9 cellular contexts compared by ENCODE assay signal in genomic region chr10:132591166-132591971, GRCh38. TPM values are rescaled to one million over a fixed set of nuclear protein-coding genes. Genes with fewer than 3 reads are reported as not detected.
DNase-seq lines count a peak whose midpoint lies in the region; ATAC-seq, FAIRE-seq and TF ChIP-seq lines count a peak whose summit lies in the region.
"Had no signal": no experiment of that assay in that cellular context is flagged by ENCODE, and none has a peak within 500 bp of the region (broad histone marks: within the 10 kb centered on the region; RNA-seq: fewer than 3 reads in every experiment).

No MANE protein-coding gene starts in this region.

- TF ChIP-seq CTCF in brain microvascular endothelial cell (IDR thresholded peaks at IDR 0.05; ENCODE audit: low read depth, low read length, missing control alignments) (no peak), keratinocyte (optimal IDR thresholded peaks at IDR 0.05 in 1 of 3, IDR thresholded peaks at IDR 0.05 in 1 of 3, conservative IDR thresholded peaks at IDR 0.05 in 1 of 3; ENCODE audit: extremely low read depth in 1 of 3, insufficient read depth in 2 of 3, low read length in 3 of 3) (peak; percentile 22 to 54 (median 34))

- ATAC-seq in HG02798 (IDR thresholded peaks at IDR 0.05; ENCODE audit: poor library complexity, unreplicated experiment): no peak

- H3K14ac ChIP-seq in trophoblast cell (ENCODE audit: low read length): no peak overlapping the region

- H3K9me3 ChIP-seq in keratinocyte (ENCODE audit: control insufficient read depth, low read depth, low read length) (no peaks in the 10 kb centered on the region), stomach smooth muscle (ENCODE audit: control insufficient read depth in 2 of 2, low read length in 2 of 2) (no peaks in the 10 kb centered on the region), trophoblast cell (ENCODE audit: insufficient read depth, low read depth, low read length) (peaks cover 6% of the 10 kb centered on the region)
- H3K9me3 ChIP-seq: ovary had no signal

- no peaks in the 10 kb centered on the region for H3K9me1 ChIP-seq in keratinocyte (ENCODE audit: control insufficient read depth, extremely low read depth, insufficient read depth, low read length)

- peaks cover 11% of the 10 kb centered on the region for H4K20me1 ChIP-seq in keratinocyte (ENCODE audit: control insufficient read depth, extremely low read depth, insufficient read depth, low read length)

- H3K4me3 ChIP-seq in brain microvascular endothelial cell (ENCODE audit: low read depth, low read length) (no peak overlapping the region), keratinocyte (ENCODE audit: control insufficient read depth in 2 of 3, extremely low read depth in 1 of 3, insufficient read depth in 2 of 3, low read depth in 1 of 3, low read length in 3 of 3) (no peak overlapping the region), stomach smooth muscle (ENCODE audit: low read length in 2 of 2) (peak overlapping the region in 1 of 2 donors; percentile 55), trophoblast cell (ENCODE audit: low read depth, low read length) (no peak overlapping the region)
- H3K4me3 ChIP-seq: ovary had no signal

- no peak overlapping the region for H2BK12ac ChIP-seq in trophoblast cell (ENCODE audit: low read length)

- H3K36me3 ChIP-seq in brain microvascular endothelial cell (replicated peaks) (no peaks in the 10 kb centered on the region), keratinocyte (ENCODE audit: control insufficient read depth in 2 of 2, extremely low read depth in 1 of 2, insufficient read depth in 2 of 2, low read length in 2 of 2) (no peaks in the 10 kb centered on the region), stomach smooth muscle (ENCODE audit: control insufficient read depth in 2 of 2, insufficient read depth in 2 of 2, low read length in 2 of 2) (no peaks in the 10 kb centered on the region), trophoblast cell (ENCODE audit: control insufficient read depth in 1 of 2, insufficient read depth in 2 of 2, low read length in 2 of 2) (peaks cover 0 to 2% of the 10 kb centered on the region in 2 experiments)
- H3K36me3 ChIP-seq: ovary had no signal

- H3K18ac ChIP-seq in trophoblast cell (ENCODE audit: low read length): no peak overlapping the region

- no peak overlapping the region for H2BK120ac ChIP-seq in trophoblast cell (ENCODE audit: insufficient read depth, low read length, poor library complexity)

- H3K27ac ChIP-seq in brain microvascular endothelial cell: peak overlapping the region; percentile 6
- H3K27ac ChIP-seq in keratinocyte (ENCODE audit: control insufficient read depth, insufficient read depth, low read length): no peak overlapping the region
- peak overlapping the region; percentile 64 for H3K27ac ChIP-seq in stomach smooth muscle (ENCODE audit: low read length)
- no peak overlapping the region for H3K27ac ChIP-seq in trophoblast cell (ENCODE audit: low read depth, low read length)
- H3K27ac ChIP-seq: ovary had no signal

- H3K79me1 ChIP-seq in trophoblast cell (ENCODE audit: low read length): no peaks in the 10 kb centered on the region

- no peak overlapping the region for H4K8ac ChIP-seq in trophoblast cell (ENCODE audit: low read depth, low read length)

- dilution Hi-C loops in keratinocyte (cut with MboI; ENCODE audit: extremely low pct_ligation_motif_present, low sequenced_read_pairs): no loop called here

- H3K23ac ChIP-seq in trophoblast cell (ENCODE audit: low read length): no peak overlapping the region

- H3K4me2 ChIP-seq in keratinocyte (ENCODE audit: control insufficient read depth, extremely low read depth, insufficient read depth, low read depth, low read length): peak overlapping the region; percentile 34
- H3K4me2 ChIP-seq in trophoblast cell (ENCODE audit: low read length): no peak overlapping the region

- no CpG with 5 or more reads among the region's 22 CpGs for WGBS in trophoblast cell (ENCODE audit: extremely low coverage, insufficient coverage, insufficient read length)

- no peak overlapping the region for H2BK5ac ChIP-seq in trophoblast cell (ENCODE audit: low read depth, low read length, poor library complexity)

- H3K4ac ChIP-seq in trophoblast cell (ENCODE audit: low read depth, low read length): no peak overlapping the region

- H4K91ac ChIP-seq in trophoblast cell (ENCODE audit: low read depth, low read length): no peak overlapping the region

- peak; percentile 51 for DNase-seq in HuH-7.5 (ENCODE audit: low spot score)
- DNase-seq in brain microvascular endothelial cell: peak; percentile 49
- DNase-seq in keratinocyte (ENCODE audit: low read depth, low spot score): no peak
- DNase-seq in trophoblast cell: no peak
- no peak for DNase-seq in activated naive CD4-positive, alpha-beta T cell treated with anti-CD3 and anti-CD28 coated beads, Interleukin-2, amount 50 U/mL, for 16 hours
- DNase-seq: anterior cingulate cortex had no signal

- H3K4me1 ChIP-seq in keratinocyte (ENCODE audit: control insufficient read depth, extremely low read depth, insufficient read depth, low read length) (peaks cover 6% of the 10 kb centered on the region), stomach smooth muscle (ENCODE audit: control insufficient read depth, insufficient read depth, low read length) (peaks cover 88% of the 10 kb centered on the region), trophoblast cell (ENCODE audit: control insufficient read depth in 1 of 2, insufficient read depth in 2 of 2, low read length in 2 of 2) (peaks cover 6 to 13% of the 10 kb centered on the region in 2 experiments)

- no peak for FAIRE-seq in keratinocyte (lab: Jason Lieb, UNC)

- no peaks in the 10 kb centered on the region for H3K27me3 ChIP-seq in brain microvascular endothelial cell (replicated peaks)
- H3K27me3 ChIP-seq in keratinocyte (ENCODE audit: control insufficient read depth, extremely low read depth, insufficient read depth, low read length): no peaks in the 10 kb centered on the region
- H3K27me3 ChIP-seq in stomach smooth muscle (ENCODE audit: control insufficient read depth in 1 of 2, insufficient read depth in 2 of 2, low read length in 2 of 2): no peaks in the 10 kb centered on the region
- no peaks in the 10 kb centered on the region for H3K27me3 ChIP-seq in trophoblast cell (ENCODE audit: insufficient read depth, low read length)
- H3K27me3 ChIP-seq: ovary had no signal

- H2AFZ ChIP-seq in keratinocyte (ENCODE audit: control insufficient read depth, low read length): no peak overlapping the region
- no peak overlapping the region for H2AFZ ChIP-seq in trophoblast cell (ENCODE audit: insufficient read depth, low read length, poor library complexity)

- H3K79me2 ChIP-seq in keratinocyte (ENCODE audit: control insufficient read depth, insufficient read depth, low read length) (peaks cover 33% of the 10 kb centered on the region), trophoblast cell (ENCODE audit: control insufficient read depth, insufficient read depth, low read length, poor library complexity) (peaks cover 2% of the 10 kb centered on the region)

- H3K9ac ChIP-seq in keratinocyte (ENCODE audit: control insufficient read depth, extremely low read depth, insufficient read depth, low read length): no peak overlapping the region
- H3K9ac ChIP-seq in stomach smooth muscle (ENCODE audit: low read length in 2 of 2): peak overlapping the region; percentile 0 to 13
- no peak overlapping the region for H3K9ac ChIP-seq in trophoblast cell (ENCODE audit: low read length)

- in situ Hi-C loops in brain microvascular endothelial cell (cut with HindIII; ENCODE audit: low pct_ligation_motif_present, low sequenced_read_pairs): no loop called here

- H2AK5ac ChIP-seq in trophoblast cell (ENCODE audit: low read length): no peak overlapping the region

- no peak overlapping the region for H4K12ac ChIP-seq in trophoblast cell (ENCODE audit: low read depth, low read length)

RNA-seq across cellular contexts. Expression of gene INPP5A, which starts 53.8 kb away (rescaled TPM):
- polyA plus RNA-seq in keratinocyte: 8.7 to 18.9 TPM (median 11.2 TPM) in 3 replicates
- polyA plus RNA-seq in keratinocyte (2011; ENCODE audit: low read depth): 2.2 TPM
- 11.5 and 12.1 TPM in 2 replicates for polyA plus RNA-seq in keratinocyte (2011; cell fraction: cytosol; rRNA removed)
- 6.2 and 8.2 TPM in 2 replicates for polyA plus RNA-seq in keratinocyte (2011; cell fraction: nucleus; rRNA removed)
- 7.7 and 13.5 TPM in 2 replicates for polyA plus RNA-seq in keratinocyte (2012; ENCODE audit: low replicate concordance)
- polyA minus RNA-seq in keratinocyte: 14.7 to 20.5 TPM (median 15.0 TPM) in 3 replicates
- 20.3 TPM for polyA minus RNA-seq in keratinocyte (2011; cell fraction: cytosol; rRNA and poly(A)+ RNA removed)
- 4.7 and 8.1 TPM in 2 replicates for polyA minus RNA-seq in keratinocyte (2011; cell fraction: nucleus; rRNA and poly(A)+ RNA removed)
- polyA plus RNA-seq in trophoblast cell (2013): 25.7 and 25.9 TPM in 2 replicates

Comparison
In these comparisons a context has a peak if more than half of its experiments do, and no peak if none do; other contexts are left out.
1. DNase-seq: peak in HuH-7.5 (single experiment) and brain microvascular endothelial cell (single experiment); none in keratinocyte (single experiment), trophoblast cell (0 of 2) and activated naive CD4-positive, alpha-beta T cell treated with anti-CD3 and anti-CD28 coated beads, Interleukin-2, amount 50 U/mL, for 16 hours (single experiment).
2. H3K27ac ChIP-seq: peak in brain microvascular endothelial cell (single experiment) and stomach smooth muscle (single experiment); none in keratinocyte (single experiment) and trophoblast cell (single experiment).
3. H3K9ac ChIP-seq: peak in stomach smooth muscle (2 of 2); none in keratinocyte (single experiment) and trophoblast cell (single experiment).